ENCODE assay signal across 8 cellular contexts in the genomic region with DNA sequence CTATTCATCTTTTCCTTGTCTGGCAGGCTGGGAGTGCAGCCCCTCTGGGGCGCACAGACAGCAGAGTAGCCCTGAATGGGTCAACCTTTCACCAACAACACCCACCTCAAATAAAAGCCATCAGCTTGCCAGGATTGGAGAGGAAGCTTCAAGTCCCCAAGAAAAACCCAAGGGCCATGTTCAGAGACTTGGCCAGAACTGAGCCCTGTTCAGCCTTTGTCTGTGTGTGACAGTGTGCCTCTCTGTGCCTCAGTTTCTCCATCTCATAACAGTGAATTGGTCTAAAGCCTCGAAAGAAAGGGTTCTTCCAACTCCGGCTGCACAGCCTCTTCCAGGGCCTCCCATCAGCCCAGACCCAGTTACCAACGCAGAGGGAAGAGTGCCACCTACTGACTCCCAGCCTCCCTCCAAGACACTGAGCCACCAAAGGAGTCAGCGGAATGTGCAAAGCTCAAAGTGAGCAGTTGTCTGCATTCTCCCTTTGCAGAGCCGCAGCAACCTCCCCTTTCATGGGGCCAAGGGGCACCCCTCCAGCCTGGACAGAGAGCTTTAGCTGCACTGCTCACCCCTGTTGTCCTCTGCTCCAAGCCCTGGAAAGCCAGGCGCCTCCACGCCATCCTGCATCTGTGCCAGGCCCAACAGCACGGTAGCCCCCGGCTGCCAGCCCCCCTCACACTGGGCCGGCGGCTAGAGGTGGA.
DNase-seq lines count a peak whose midpoint lies in the region; ATAC-seq and TF ChIP-seq lines count a peak whose summit lies in the region.

No MANE protein-coding gene starts in this region.

- no peaks in the 10 kb centered on the region for H3K36me3 ChIP-seq in parathyroid adenoma (ENCODE audit: control insufficient read depth, insufficient read depth, low read length)

- peak; percentile 76 for TF ChIP-seq RAD21 in Ishikawa (IDR thresholded peaks at IDR 0.05; ENCODE audit: low read depth)

- H3K9ac ChIP-seq in parathyroid adenoma, result no peak overlapping the region

- no peak overlapping the region for H3K27ac ChIP-seq in foreskin keratinocyte
- H3K27ac ChIP-seq in parathyroid adenoma, result no peak overlapping the region

- TF ChIP-seq EP300 in Ishikawa (IDR thresholded peaks at IDR 0.05; ENCODE audit: borderline replicate concordance), result no peak

- no peak overlapping the region for H3K4me3 ChIP-seq in parathyroid adenoma (ENCODE audit: low read depth, low read length)

- DNase-seq in DMS53 treated with DMSO at 0.1 percent for 48 hours (lab: John Stamatoyannopoulos, UW; ENCODE audit: unreplicated experiment) (peak; percentile 3), foreskin keratinocyte (peak in 1 of 2 donors; percentile 47)

- H3K4me2 ChIP-seq in parathyroid adenoma (ENCODE audit: low read length), result no peak overlapping the region

- peak overlapping the region; percentile 39 for H2AFZ ChIP-seq in parathyroid adenoma

- ATAC-seq in SK-N-SH treated with all-trans-retinoic acid at 6 μM for 48 hours (peak; percentile 94), foreskin keratinocyte (peak; percentile 58), HG03039 (IDR thresholded peaks at IDR 0.05; ENCODE audit: unreplicated experiment) (no peak), GM19455 (IDR thresholded peaks at IDR 0.05; ENCODE audit: unreplicated experiment) (no peak), GM18520 (IDR thresholded peaks at IDR 0.05; ENCODE audit: unreplicated experiment) (no peak)

- H3K27me3 ChIP-seq in foreskin keratinocyte (peaks cover 1% of the 10 kb centered on the region), parathyroid adenoma (ENCODE audit: control insufficient read depth, insufficient read depth, low read length) (no peaks in the 10 kb centered on the region)

- H3K4me1 ChIP-seq in foreskin keratinocyte (peaks cover 7% of the 10 kb centered on the region), parathyroid adenoma (peaks cover 7% of the 10 kb centered on the region)

- H3K9me3 ChIP-seq in parathyroid adenoma (ENCODE audit: control insufficient read depth, low read length), result no peaks in the 10 kb centered on the region

- TF ChIP-seq CTCF in foreskin keratinocyte (conservative IDR thresholded peaks at IDR 0.05) (peak; percentile 72), parathyroid adenoma (IDR thresholded peaks at IDR 0.05) (peak; percentile 81)

- H3K79me2 ChIP-seq in parathyroid adenoma, result peaks cover 30% of the 10 kb centered on the region

TF ChIP-seq in Ishikawa, 13 proteins besides CTCF, POLR2A, EP300 and RAD21:
- TF ChIP-seq, protein P1, sequence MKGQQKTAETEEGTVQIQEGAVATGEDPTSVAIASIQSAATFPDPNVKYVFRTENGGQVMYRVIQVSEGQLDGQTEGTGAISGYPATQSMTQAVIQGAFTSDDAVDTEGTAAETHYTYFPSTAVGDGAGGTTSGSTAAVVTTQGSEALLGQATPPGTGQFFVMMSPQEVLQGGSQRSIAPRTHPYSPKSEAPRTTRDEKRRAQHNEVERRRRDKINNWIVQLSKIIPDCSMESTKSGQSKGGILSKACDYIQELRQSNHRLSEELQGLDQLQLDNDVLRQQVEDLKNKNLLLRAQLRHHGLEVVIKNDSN (IDR thresholded peaks at IDR 0.05), result no peak
- TF ChIP-seq EGR1 (IDR thresholded peaks at IDR 0.05) (no peak), TAF1 (IDR thresholded peaks at IDR 0.05; ENCODE audit: low read depth) (no peak), FOXM1 (IDR thresholded peaks at IDR 0.05; ENCODE audit: borderline replicate concordance, low read depth) (no peak), CREB1 (IDR thresholded peaks at IDR 0.05; ENCODE audit: low read depth) (no peak), YY1 (IDR thresholded peaks at IDR 0.05; ENCODE audit: low read depth) (no peak), ZBTB7A (IDR thresholded peaks at IDR 0.05; ENCODE audit: low read depth) (no peak), CEBPB (IDR thresholded peaks at IDR 0.05) (no peak), TCF12 (IDR thresholded peaks at IDR 0.05; ENCODE audit: low read depth) (no peak), NFIC (IDR thresholded peaks at IDR 0.05) (no peak), TEAD4 (IDR thresholded peaks at IDR 0.05) (no peak)
- TF ChIP-seq, protein P2, sequence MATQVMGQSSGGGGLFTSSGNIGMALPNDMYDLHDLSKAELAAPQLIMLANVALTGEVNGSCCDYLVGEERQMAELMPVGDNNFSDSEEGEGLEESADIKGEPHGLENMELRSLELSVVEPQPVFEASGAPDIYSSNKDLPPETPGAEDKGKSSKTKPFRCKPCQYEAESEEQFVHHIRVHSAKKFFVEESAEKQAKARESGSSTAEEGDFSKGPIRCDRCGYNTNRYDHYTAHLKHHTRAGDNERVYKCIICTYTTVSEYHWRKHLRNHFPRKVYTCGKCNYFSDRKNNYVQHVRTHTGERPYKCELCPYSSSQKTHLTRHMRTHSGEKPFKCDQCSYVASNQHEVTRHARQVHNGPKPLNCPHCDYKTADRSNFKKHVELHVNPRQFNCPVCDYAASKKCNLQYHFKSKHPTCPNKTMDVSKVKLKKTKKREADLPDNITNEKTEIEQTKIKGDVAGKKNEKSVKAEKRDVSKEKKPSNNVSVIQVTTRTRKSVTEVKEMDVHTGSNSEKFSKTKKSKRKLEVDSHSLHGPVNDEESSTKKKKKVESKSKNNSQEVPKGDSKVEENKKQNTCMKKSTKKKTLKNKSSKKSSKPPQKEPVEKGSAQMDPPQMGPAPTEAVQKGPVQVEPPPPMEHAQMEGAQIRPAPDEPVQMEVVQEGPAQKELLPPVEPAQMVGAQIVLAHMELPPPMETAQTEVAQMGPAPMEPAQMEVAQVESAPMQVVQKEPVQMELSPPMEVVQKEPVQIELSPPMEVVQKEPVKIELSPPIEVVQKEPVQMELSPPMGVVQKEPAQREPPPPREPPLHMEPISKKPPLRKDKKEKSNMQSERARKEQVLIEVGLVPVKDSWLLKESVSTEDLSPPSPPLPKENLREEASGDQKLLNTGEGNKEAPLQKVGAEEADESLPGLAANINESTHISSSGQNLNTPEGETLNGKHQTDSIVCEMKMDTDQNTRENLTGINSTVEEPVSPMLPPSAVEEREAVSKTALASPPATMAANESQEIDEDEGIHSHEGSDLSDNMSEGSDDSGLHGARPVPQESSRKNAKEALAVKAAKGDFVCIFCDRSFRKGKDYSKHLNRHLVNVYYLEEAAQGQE (IDR thresholded peaks at IDR 0.05; ENCODE audit: low read depth), result no peak
- TF ChIP-seq, protein P3, sequence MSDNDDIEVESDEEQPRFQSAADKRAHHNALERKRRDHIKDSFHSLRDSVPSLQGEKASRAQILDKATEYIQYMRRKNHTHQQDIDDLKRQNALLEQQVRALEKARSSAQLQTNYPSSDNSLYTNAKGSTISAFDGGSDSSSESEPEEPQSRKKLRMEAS (IDR thresholded peaks at IDR 0.05), result no peak
TF ChIP-seq in Ishikawa: peak in this region for 0.

TF ChIP-seq in SK-N-SH treated with all-trans-retinoic acid at 6 μM for 48 hours, 23 proteins besides CTCF, POLR2A, EP300 and RAD21 (continues in another document):
- no peak for TF ChIP-seq ISL1 (CRISPR knock-in tag; IDR thresholded peaks at IDR 0.05)
- no peak for TF ChIP-seq RARB (CRISPR knock-in tag; IDR thresholded peaks at IDR 0.05)
- TF ChIP-seq, protein P4, sequence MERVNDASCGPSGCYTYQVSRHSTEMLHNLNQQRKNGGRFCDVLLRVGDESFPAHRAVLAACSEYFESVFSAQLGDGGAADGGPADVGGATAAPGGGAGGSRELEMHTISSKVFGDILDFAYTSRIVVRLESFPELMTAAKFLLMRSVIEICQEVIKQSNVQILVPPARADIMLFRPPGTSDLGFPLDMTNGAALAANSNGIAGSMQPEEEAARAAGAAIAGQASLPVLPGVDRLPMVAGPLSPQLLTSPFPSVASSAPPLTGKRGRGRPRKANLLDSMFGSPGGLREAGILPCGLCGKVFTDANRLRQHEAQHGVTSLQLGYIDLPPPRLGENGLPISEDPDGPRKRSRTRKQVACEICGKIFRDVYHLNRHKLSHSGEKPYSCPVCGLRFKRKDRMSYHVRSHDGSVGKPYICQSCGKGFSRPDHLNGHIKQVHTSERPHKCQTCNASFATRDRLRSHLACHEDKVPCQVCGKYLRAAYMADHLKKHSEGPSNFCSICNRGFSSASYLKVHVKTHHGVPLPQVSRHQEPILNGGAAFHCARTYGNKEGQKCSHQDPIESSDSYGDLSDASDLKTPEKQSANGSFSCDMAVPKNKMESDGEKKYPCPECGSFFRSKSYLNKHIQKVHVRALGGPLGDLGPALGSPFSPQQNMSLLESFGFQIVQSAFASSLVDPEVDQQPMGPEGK (CRISPR knock-in tag; IDR thresholded peaks at IDR 0.05; ENCODE audit: borderline replicate concordance), result no peak
- TF ChIP-seq, protein P5, sequence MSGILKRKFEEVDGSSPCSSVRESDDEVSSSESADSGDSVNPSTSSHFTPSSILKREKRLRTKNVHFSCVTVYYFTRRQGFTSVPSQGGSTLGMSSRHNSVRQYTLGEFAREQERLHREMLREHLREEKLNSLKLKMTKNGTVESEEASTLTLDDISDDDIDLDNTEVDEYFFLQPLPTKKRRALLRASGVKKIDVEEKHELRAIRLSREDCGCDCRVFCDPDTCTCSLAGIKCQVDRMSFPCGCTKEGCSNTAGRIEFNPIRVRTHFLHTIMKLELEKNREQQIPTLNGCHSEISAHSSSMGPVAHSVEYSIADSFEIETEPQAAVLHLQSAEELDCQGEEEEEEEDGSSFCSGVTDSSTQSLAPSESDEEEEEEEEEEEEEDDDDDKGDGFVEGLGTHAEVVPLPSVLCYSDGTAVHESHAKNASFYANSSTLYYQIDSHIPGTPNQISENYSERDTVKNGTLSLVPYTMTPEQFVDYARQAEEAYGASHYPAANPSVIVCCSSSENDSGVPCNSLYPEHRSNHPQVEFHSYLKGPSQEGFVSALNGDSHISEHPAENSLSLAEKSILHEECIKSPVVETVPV (CRISPR knock-in tag; IDR thresholded peaks at IDR 0.05), result no peak
- TF ChIP-seq CSDC2 (CRISPR knock-in tag; IDR thresholded peaks at IDR 0.05), result no peak
- TF ChIP-seq SNAI2 (CRISPR knock-in tag; IDR thresholded peaks at IDR 0.05), result no peak
- no peak for TF ChIP-seq ARNTL (CRISPR knock-in tag; IDR thresholded peaks at IDR 0.05; ENCODE audit: borderline replicate concordance, low read depth)
- no peak for TF ChIP-seq OSR1 (CRISPR knock-in tag; IDR thresholded peaks at IDR 0.05)
- no peak for TF ChIP-seq BACH2 (CRISPR knock-in tag; IDR thresholded peaks at IDR 0.05; ENCODE audit: borderline replicate concordance)
- no peak for TF ChIP-seq ZC3H10 (CRISPR knock-in tag; IDR thresholded peaks at IDR 0.05)
- TF ChIP-seq GLIS3 (CRISPR knock-in tag; IDR thresholded peaks at IDR 0.05), result no peak
- no peak for TF ChIP-seq ESRRG (CRISPR knock-in tag; IDR thresholded peaks at IDR 0.05)

Comparison
In these comparisons a context has a peak if more than half of its experiments do, and no peak if none do; other contexts are left out.
1. ATAC-seq: peak in SK-N-SH treated with all-trans-retinoic acid at 6 μM for 48 hours (single experiment) and foreskin keratinocyte (single experiment); none in HG03039 (single experiment), GM19455 (single experiment) and GM18520 (single experiment).